In genomic region chr20:37999526-38000263, GRCh38 we compare ENCODE assay signal across 1 cellular context.
TF ChIP-seq lines count a peak whose summit lies in the region.

No MANE protein-coding gene starts in this region.

TF ChIP-seq in HepG2, 621 proteins besides CTCF, POLR2A, EP300 and RAD21:
- no peak for TF ChIP-seq TERF1 (CRISPR knock-in tag; IDR thresholded peaks at IDR 0.05)
- TF ChIP-seq ZNF788 (CRISPR knock-in tag; IDR thresholded peaks at IDR 0.05; ENCODE audit: borderline replicate concordance): no peak
TF ChIP-seq in HepG2: peak in this region for 0.
